8 cellular contexts compared by ENCODE assay signal in genomic region chr13:52127783-52128702, GRCh38. TPM values are rescaled to one million over a fixed set of nuclear protein-coding genes. Genes with fewer than 3 reads are reported as not detected.
DNase-seq lines count a peak whose midpoint lies in the region; ATAC-seq and TF ChIP-seq lines count a peak whose summit lies in the region.

No MANE protein-coding gene starts in this region.

- ATAC-seq in GM21619 (IDR thresholded peaks at IDR 0.05; ENCODE audit: unreplicated experiment) (peak; percentile 58), aorta (ENCODE audit: low FRiP score) (peak; percentile 88)

- intact Hi-C loops in aorta (cut with DNase I): loop anchor here (2.0 to 10.0 kb wide), 7 partner anchors 63 to 311 kb away; partner anchors contain the start of gene TMEM272 (in 1 of the 2)

- 1% methylated on average over 32 to 33 of the region's 33 CpGs for WGBS in aorta, 2 donors

- H3K79me2 ChIP-seq in MM.1S (ENCODE audit: low read length) (no peaks in the 10 kb centered on the region), parathyroid adenoma (no peaks in the 10 kb centered on the region)

- no peaks in the 10 kb centered on the region for H3K9me3 ChIP-seq in MM.1S (replicated peaks; ENCODE audit: insufficient read depth, low read length)
- no peaks in the 10 kb centered on the region for H3K9me3 ChIP-seq in SK-N-MC (ENCODE audit: low read depth, low read length)
- no peaks in the 10 kb centered on the region for H3K9me3 ChIP-seq in cardiac muscle cell (ENCODE audit: low read depth)
- no peaks in the 10 kb centered on the region for H3K9me3 ChIP-seq in parathyroid adenoma (ENCODE audit: control insufficient read depth, low read length)
- H3K9me3 ChIP-seq in aorta (ENCODE audit: control insufficient read depth, low read length): no peaks in the 10 kb centered on the region

- H3K27me3 ChIP-seq in MM.1S (replicated peaks; ENCODE audit: insufficient read depth, low read length) (no peaks in the 10 kb centered on the region), cardiac muscle cell (no peaks in the 10 kb centered on the region), parathyroid adenoma (ENCODE audit: control insufficient read depth, insufficient read depth, low read length) (no peaks in the 10 kb centered on the region), aorta (ENCODE audit: control insufficient read depth in 1 of 2, insufficient read depth in 2 of 2, low read length in 1 of 2) (no peaks in the 10 kb centered on the region)

- H3K4me3 ChIP-seq in MM.1S (ENCODE audit: low read length): peak overlapping the region; percentile 67
- peak overlapping the region; percentile 83 for H3K4me3 ChIP-seq in SK-N-MC
- H3K4me3 ChIP-seq in cardiac muscle cell: peak overlapping the region; percentile 64
- H3K4me3 ChIP-seq in parathyroid adenoma (ENCODE audit: low read depth, low read length): peak overlapping the region; percentile 59
- H3K4me3 ChIP-seq in aorta (ENCODE audit: low read length in 2 of 2): peak overlapping the region; percentile 49 to 61

- DNase-seq in DMS114 treated with DMSO at 0.1 percent for 48 hours (lab: John Stamatoyannopoulos, UW; ENCODE audit: unreplicated experiment): peak; percentile 43
- peak; percentile 35 for DNase-seq in MM.1S
- DNase-seq in SK-N-MC (ENCODE audit: low read depth, low spot score): peak; percentile 64
- DNase-seq in activated naive CD8-positive, alpha-beta T cell treated with anti-CD3 and anti-CD28 coated beads, Interleukin-2, amount 50 U/mL, for 16 hours (ENCODE audit: low read depth, low spot score): peak; percentile 11
- DNase-seq in cardiac muscle cell (ENCODE audit: low read depth in 1 of 2, low spot score in 1 of 2): peak; percentile 65 to 70
- peak; percentile 55 to 78 for DNase-seq in aorta

- H3F3A ChIP-seq in MM.1S (ENCODE audit: insufficient read depth, low read length): no peaks in the 10 kb centered on the region

- H3K36me3 ChIP-seq in MM.1S (replicated peaks; ENCODE audit: insufficient read depth, low read length): no peaks in the 10 kb centered on the region
- H3K36me3 ChIP-seq in SK-N-MC (ENCODE audit: insufficient read depth, low read length): no peaks in the 10 kb centered on the region; the same call in 1 of the 2 replicates
- peaks cover 5% of the 10 kb centered on the region for H3K36me3 ChIP-seq in cardiac muscle cell
- H3K36me3 ChIP-seq in parathyroid adenoma (ENCODE audit: control insufficient read depth, insufficient read depth, low read length): no peaks in the 10 kb centered on the region
- H3K36me3 ChIP-seq in aorta (ENCODE audit: control insufficient read depth in 1 of 2, insufficient read depth in 2 of 2, low read length in 1 of 2): peaks cover 2 to 6% of the 10 kb centered on the region in 2 donors

- peak overlapping the region; percentile 77 for H3K4me2 ChIP-seq in MM.1S (ENCODE audit: low read depth, low read length)
- H3K4me2 ChIP-seq in parathyroid adenoma (ENCODE audit: low read length): peak overlapping the region; percentile 85

- peak; percentile 60 for TF ChIP-seq CTCF in MM.1S (IDR thresholded peaks at IDR 0.05; ENCODE audit: low read length)
- TF ChIP-seq CTCF in cardiac muscle cell (IDR thresholded peaks at IDR 0.05; ENCODE audit: low read depth, low read length): peak; percentile 79
- peak; percentile 70 for TF ChIP-seq CTCF in parathyroid adenoma (IDR thresholded peaks at IDR 0.05)

- H4K20me1 ChIP-seq in MM.1S (ENCODE audit: insufficient read depth, low read length): no peaks in the 10 kb centered on the region

- H3K27ac ChIP-seq in MM.1S (ENCODE audit: low read length) (no peak overlapping the region), SK-N-MC (no peak overlapping the region), cardiac muscle cell (no peak overlapping the region), parathyroid adenoma (no peak overlapping the region), aorta (ENCODE audit: low read depth in 1 of 2, low read length in 2 of 2) (no peak overlapping the region)

- peak overlapping the region; percentile 48 for H2AFZ ChIP-seq in MM.1S (ENCODE audit: low read length)
- peak overlapping the region; percentile 36 for H2AFZ ChIP-seq in parathyroid adenoma

- H3K9ac ChIP-seq in MM.1S (ENCODE audit: low read length) (no peak overlapping the region), SK-N-MC (ENCODE audit: insufficient read length) (peak overlapping the region; percentile 25), parathyroid adenoma (no peak overlapping the region)

- H3K9me2 ChIP-seq in MM.1S (replicated peaks; ENCODE audit: insufficient read depth, low read length): no peaks in the 10 kb centered on the region

- H3K4me1 ChIP-seq in MM.1S (ENCODE audit: low read length) (no peaks in the 10 kb centered on the region), cardiac muscle cell (ENCODE audit: low read depth) (no peaks in the 10 kb centered on the region), parathyroid adenoma (no peaks in the 10 kb centered on the region), aorta (ENCODE audit: control insufficient read depth in 1 of 2, insufficient read depth in 2 of 2, low read length in 2 of 2) (no peaks in the 10 kb centered on the region)

RNA-seq across cellular contexts. Expression of gene NEK5, which starts 0.8 kb away (rescaled TPM):
- 0.33 TPM in 1 of 2 replicates, not detected in the other for total RNA-seq in cardiac muscle cell
- 0.34 and 0.71 TPM in 2 replicates for polyA plus RNA-seq in cardiac muscle cell
- 1 to 10 TPM in 1 of 2 donors, under 1 TPM in 1; 0.58 to 1.4 TPM for total RNA-seq in aorta
- polyA plus RNA-seq in aorta: under 1 TPM in 1 of 2 donors, not detected in 1; 0.15 TPM

RNA-seq across cellular contexts. Expression of gene NEK3, which starts 31.4 kb away (rescaled TPM):
- total RNA-seq in cardiac muscle cell (14.2 and 16.1 TPM in 2 replicates), aorta (10 to 100 TPM; 14.0 to 23.7 TPM)
- polyA plus RNA-seq in cardiac muscle cell (18.3 and 20.6 TPM in 2 replicates), aorta (10 to 100 TPM in 1 of 2 donors, 1 to 10 TPM in 1; 4.9 to 70.0 TPM)

Comparison
In these comparisons a context has a peak if more than half of its experiments do, and no peak if none do; other contexts are left out.
1. DNase-seq: peak in every context shown above with its lines; median percentile 68 in cardiac muscle cell; 66 in aorta; 64 in SK-N-MC; 43 in DMS114 treated with DMSO at 0.1 percent for 48 hours; 35 in MM.1S; 11 in activated naive CD8-positive, alpha-beta T cell treated with anti-CD3 and anti-CD28 coated beads, Interleukin-2, amount 50 U/mL, for 16 hours.